Comparison of ENCODE assay signal across 21 cellular contexts in genomic region chr1:245678866-245679411, GRCh38.
DNase-seq lines count a peak whose midpoint lies in the region; ATAC-seq, FAIRE-seq and TF ChIP-seq lines count a peak whose summit lies in the region.
"Had no signal": no experiment of that assay in that cellular context is flagged by ENCODE, and none has a peak within 500 bp of the region (broad histone marks: within the 10 kb centered on the region; RNA-seq: fewer than 3 reads in every experiment).

No MANE protein-coding gene starts in this region.

- no peak overlapping the region for H3K27ac Mint-ChIP-seq in natural killer cell
- H3K27ac Mint-ChIP-seq in natural killer cell treated with Interleukin-12 subunit alpha and Interleukin-12 subunit beta and Interleukin-15 and Interleukin-18, amount 100 ng/mL, for 72 hours: no peak overlapping the region
- H3K27ac Mint-ChIP-seq: CD8-positive, alpha-beta memory T cell had no signal

- no peaks in the 10 kb centered on the region for H3K36me3 Mint-ChIP-seq in natural killer cell
- H3K36me3 Mint-ChIP-seq in natural killer cell treated with Interleukin-12 subunit alpha and Interleukin-12 subunit beta and Interleukin-15 and Interleukin-18, amount 100 ng/mL, for 72 hours: no peaks in the 10 kb centered on the region

- FAIRE-seq in frontal cortex (lab: Jason Lieb, UNC): peak; percentile 10
- FAIRE-seq: HTR-8/SVneo had no signal

- DNase-seq in DMS153 (lab: John Stamatoyannopoulos, UW): peak; percentile 38
- no peak for DNase-seq in DMS153 treated with DMSO at 0.1 percent for 48 hours (lab: John Stamatoyannopoulos, UW; ENCODE audit: unreplicated experiment)
- DNase-seq in natural killer cell: no peak
- no peak for DNase-seq in natural killer cell treated with Interleukin-12 subunit alpha and Interleukin-12 subunit beta and Interleukin-15 and Interleukin-18, amount 100 ng/mL, for 72 hours (ENCODE audit: low spot score)
- no peak for DNase-seq in frontal cortex (ENCODE audit: low spot score in 2 of 2)
- DNase-seq in substantia nigra (lab: John Stamatoyannopoulos, UW): no peak
- no peak for DNase-seq in NCI-H2196 treated with DMSO at 0.1 percent for 48 hours (lab: John Stamatoyannopoulos, UW; ENCODE audit: unreplicated experiment)
- DNase-seq: CD8-positive, alpha-beta memory T cell; EL; KG1; NCI-H1092 treated with DMSO at 0.1 percent for 48 hours; NCI-H1694 treated with DMSO at 0.1 percent for 48 hours; NCI-H2171 treated with DMSO at 0.1 percent for 48 hours; NCI-H526 treated with DMSO at 0.1 percent for 48 hours; SHP77 had no signal

- no peaks in the 10 kb centered on the region for H3K9me3 Mint-ChIP-seq in natural killer cell
- no peaks in the 10 kb centered on the region for H3K9me3 Mint-ChIP-seq in natural killer cell treated with Interleukin-12 subunit alpha and Interleukin-12 subunit beta and Interleukin-15 and Interleukin-18, amount 100 ng/mL, for 72 hours

- no peak overlapping the region for H3K27ac ChIP-seq in substantia nigra (ENCODE audit: low read depth, low read length, poor library complexity, severe bottlenecking)
- H3K27ac ChIP-seq: 22Rv1, Peyer's patch had no signal

- intact Hi-C loops in natural killer cell (cut with micrococcal nuclease): no loop called here

- H3K27me3 Mint-ChIP-seq in natural killer cell (ENCODE audit: low read depth in 2 of 2): no peaks in the 10 kb centered on the region
- H3K27me3 Mint-ChIP-seq in natural killer cell treated with Interleukin-12 subunit alpha and Interleukin-12 subunit beta and Interleukin-15 and Interleukin-18, amount 100 ng/mL, for 72 hours: no peaks in the 10 kb centered on the region

- TF ChIP-seq CTCF in natural killer cell (IDR thresholded peaks at IDR 0.05): no peak

- ATAC-seq in natural killer cell: no peak
- no peak for ATAC-seq in natural killer cell treated with Interleukin-12 subunit alpha and Interleukin-12 subunit beta and Interleukin-15 and Interleukin-18, amount 100 ng/mL, for 72 hours
- ATAC-seq in GM18907 (IDR thresholded peaks at IDR 0.05; ENCODE audit: unreplicated experiment): no peak
- ATAC-seq: HCT116, SK-N-SH treated with all-trans-retinoic acid at 6 μM for 48 hours had no signal

- no peaks in the 10 kb centered on the region for H3K4me1 Mint-ChIP-seq in natural killer cell
- H3K4me1 Mint-ChIP-seq in natural killer cell treated with Interleukin-12 subunit alpha and Interleukin-12 subunit beta and Interleukin-15 and Interleukin-18, amount 100 ng/mL, for 72 hours (ENCODE audit: low read depth in 2 of 2): no peaks in the 10 kb centered on the region
- H3K4me1 Mint-ChIP-seq: CD8-positive, alpha-beta memory T cell had no signal

- H3K4me3 Mint-ChIP-seq in natural killer cell: peak overlapping the region; percentile 31
- no peak overlapping the region for H3K4me3 Mint-ChIP-seq in natural killer cell treated with Interleukin-12 subunit alpha and Interleukin-12 subunit beta and Interleukin-15 and Interleukin-18, amount 100 ng/mL, for 72 hours
- H3K4me3 Mint-ChIP-seq: CD8-positive, alpha-beta memory T cell had no signal
